In genomic region chr9:29176231-29176630, GRCh38 we compare ENCODE assay signal across 33 cellular contexts. TPM values are rescaled to one million over a fixed set of nuclear protein-coding genes. Genes with fewer than 3 reads are reported as not detected.
"Had no signal": no experiment of that assay in that cellular context is flagged by ENCODE, and none has a peak within 500 bp of the region (broad histone marks: within the 10 kb centered on the region; RNA-seq: fewer than 3 reads in every experiment).

No MANE protein-coding gene starts in this region.

- DNase-seq: activated CD4-positive, alpha-beta memory T cell treated with anti-CD3 and anti-CD28 coated beads for 36 hours; activated CD4-positive, alpha-beta T cell treated with anti-CD3 and anti-CD28 coated beads, Interleukin-2, amount 10 ng/mL, durations not matched to agents 24 days and 14 days; activated CD4-positive, CD25-positive, alpha-beta regulatory T cell treated with anti-CD3 and anti-CD28 coated beads, Interleukin-2, amount 50 U/mL, for 72 hours; activated CD8-positive, alpha-beta memory T cell treated with anti-CD3 and anti-CD28 coated beads, Interleukin-2, amount 50 U/mL, for 4 hours; activated gamma-delta T cell; activated naive CD4-positive, alpha-beta T cell treated with anti-CD3 and anti-CD28 coated beads, Interleukin-2, amount 50 U/mL, for 16 hours; activated T-cell treated with anti-CD3 and anti-CD28 coated beads, Interleukin-2, amount 50 U/mL, for 24 hours; amniotic stem cell; brain microvascular endothelial cell; cortex of kidney; effector memory CD8-positive, alpha-beta T cell; head of caudate nucleus; hippocampal formation; left colon; mammary epithelial cell; naive B cell; nucleus accumbens; psoas muscle; stimulated activated CD4-positive, alpha-beta T cell treated with anti-CD3 and anti-CD28 coated beads, Interleukin-15, amount 100 ng/mL, for 24 hours; stimulated activated CD4-positive, alpha-beta T cell treated with anti-CD3 and anti-CD28 coated beads, Interleukin-2, amount 100 ng/mL, for 24 hours; stimulated activated naive B cell treated with anti-CD40 and anti-IgM and Interleukin-4, amounts not matched to agents 10 μg/mL and 1 μg/mL and 100 μg/mL, for 72 hours; stomach; tibial artery; upper lobe of right lung had no signal

- H3K79me2 ChIP-seq: parathyroid adenoma had no signal

- H3K4me1 ChIP-seq: gastroesophageal sphincter, parathyroid adenoma, psoas muscle, right atrium auricular region, stomach, tibial artery, upper lobe of right lung had no signal

- ATAC-seq: effector memory CD8-positive, alpha-beta T cell; gastroesophageal sphincter; left colon; psoas muscle; stimulated activated naive B cell treated with anti-CD40 and anti-IgM and Interleukin-4, amounts not matched to agents 10 μg/mL and 1 μg/mL and 100 μg/mL, for 72 hours; upper lobe of right lung had no signal

- H3K27ac ChIP-seq: brain microvascular endothelial cell, gastroesophageal sphincter, parathyroid adenoma, psoas muscle, right atrium auricular region, stomach, tibial artery, upper lobe of right lung, VCaP had no signal

- H3K9ac ChIP-seq: parathyroid adenoma had no signal

- H3K4me3 ChIP-seq: gastroesophageal sphincter, psoas muscle, right atrium auricular region, stomach, tibial artery, upper lobe of right lung had no signal

- H3K36me3 ChIP-seq: brain microvascular endothelial cell, gastroesophageal sphincter, right atrium auricular region, stomach, tibial artery, upper lobe of right lung had no signal

- H3K27me3 ChIP-seq: brain microvascular endothelial cell, gastroesophageal sphincter, right atrium auricular region, stomach, tibial artery, upper lobe of right lung had no signal

- H3K9me3 ChIP-seq: gastroesophageal sphincter, psoas muscle, right atrium auricular region, stomach, tibial artery, upper lobe of right lung had no signal

- H2AFZ ChIP-seq: parathyroid adenoma had no signal

RNA-seq across cellular contexts. Expression of gene LINGO2, which starts 37.2 kb away (rescaled TPM):
- total RNA-seq: activated CD4-positive, alpha-beta memory T cell treated with anti-CD3 and anti-CD28 coated beads for 36 hours; activated CD4-positive, alpha-beta T cell treated with anti-CD3 and anti-CD28 coated beads, Interleukin-2, amount 10 ng/mL, durations not matched to agents 24 days and 14 days; activated CD8-positive, alpha-beta memory T cell treated with anti-CD3 and anti-CD28 coated beads for 36 hours; cardiac septum; endothelial cell of umbilical vein; fibroblast of lung; left colon; liver; right atrium auricular region; upper lobe of right lung had no signal
